ENCODE assay signal across 21 cellular contexts in genomic region chr11:111148953-111149352, GRCh38.
DNase-seq lines count a peak whose midpoint lies in the region; ATAC-seq and TF ChIP-seq lines count a peak whose summit lies in the region.
"Had no signal": no experiment of that assay in that cellular context is flagged by ENCODE, and none has a peak within 500 bp of the region (broad histone marks: within the 10 kb centered on the region; RNA-seq: fewer than 3 reads in every experiment).

No MANE protein-coding gene starts in this region.

- no peaks in the 10 kb centered on the region for H3K36me3 ChIP-seq in GM23248 (ENCODE audit: low read depth)
- H3K36me3 ChIP-seq: BE2C, pancreas, right atrium auricular region had no signal

- in situ Hi-C loops in GM23248 (cut with MboI) = no loop called here
- in situ Hi-C loops in GM13976 (cut with MboI; ENCODE audit: low sequenced_read_pairs, unreplicated experiment) = no loop called here

- no peak overlapping the region for H3K4me2 ChIP-seq in GM23248 (ENCODE audit: unreplicated experiment)

- no peak for TF ChIP-seq CTCF in choroid plexus epithelial cell (conservative IDR thresholded peaks at IDR 0.05; ENCODE audit: low read depth, low read length)
- no peak for TF ChIP-seq CTCF in foreskin keratinocyte (conservative IDR thresholded peaks at IDR 0.05)
- no peak for TF ChIP-seq CTCF in GM13976 (IDR thresholded peaks at IDR 0.05; ENCODE audit: borderline replicate concordance, control extremely low read depth, extremely low read depth, insufficient read depth, missing control alignments)

- H3K27ac ChIP-seq in GM23248 = no peak overlapping the region
- H3K27ac ChIP-seq in foreskin keratinocyte = no peak overlapping the region
- H3K27ac ChIP-seq: pancreas, right atrium auricular region, RWPE1 had no signal

- intact Hi-C loops in left colon (cut with DNase I, micrococcal nuclease) = no loop called here

- H3K9me3 ChIP-seq in GM23248 (ENCODE audit: low read depth) = no peaks in the 10 kb centered on the region
- H3K9me3 ChIP-seq: BE2C, pancreas, right atrium auricular region had no signal

- 0 out of 2 replicates have a peak, but pooled peaks cover 4% of the 10 kb centered on the region for H3F3A ChIP-seq in GM23248 (ENCODE audit: insufficient read depth)

- H3K4me1 ChIP-seq in GM23248 (ENCODE audit: insufficient read depth) (peaks cover 6% of the 10 kb centered on the region), foreskin keratinocyte (peaks cover 5% of the 10 kb centered on the region)
- H3K4me1 ChIP-seq: BE2C, pancreas, right atrium auricular region had no signal

- no peaks in the 10 kb centered on the region for H4K20me1 ChIP-seq in GM23248 (ENCODE audit: insufficient read depth)

- no peak overlapping the region for H3K4me3 ChIP-seq in GM23248
- H3K4me3 ChIP-seq in choroid plexus epithelial cell (ENCODE audit: low read depth, low read length) = no peak overlapping the region
- H3K4me3 ChIP-seq: pancreas, right atrium auricular region had no signal

- H3K79me2 ChIP-seq in GM23248 (ENCODE audit: insufficient read depth) = no peaks in the 10 kb centered on the region

- no peak overlapping the region for H2AFZ ChIP-seq in GM23248

- H3K9ac ChIP-seq in GM23248 = no peak overlapping the region

- DNase-seq in GM23248 = peak; percentile 33
- peak; percentile 57 for DNase-seq in NCI-H226
- peak; percentile 40 for DNase-seq in choroid plexus epithelial cell (ENCODE audit: low read depth)
- peak in 1 of 2 donors; percentile 24 for DNase-seq in foreskin keratinocyte
- DNase-seq in GM13976 (ENCODE audit: low spot score) = no peak
- no peak for DNase-seq in left colon
- DNase-seq: ACHN; activated CD8-positive, alpha-beta T cell treated with anti-CD3 and anti-CD28 coated beads, Interleukin-2, amount 10 ng/mL, durations not matched to agents 7 days and 5 days; BE2C; DMS153; NCI-H1092 treated with DMSO at 0.1 percent for 48 hours; NCI-H187 treated with DMSO at 0.1 percent for 48 hours; NCI-H526 treated with DMSO at 0.1 percent for 48 hours; pancreas; stimulated activated CD4-positive, alpha-beta T cell treated with anti-CD3 and anti-CD28 coated beads, Interleukin-12 subunit alpha, Interleukin-12 subunit beta, amount 100 ng/mL, for 4 hours; stimulated activated CD4-positive, alpha-beta T cell treated with anti-CD3 and anti-CD28 coated beads, Interleukin-4, amount 100 ng/mL, for 4 hours had no signal

- no peaks in the 10 kb centered on the region for H3K27me3 ChIP-seq in GM23248 (replicated peaks; ENCODE audit: insufficient read depth)
- no peaks in the 10 kb centered on the region for H3K27me3 ChIP-seq in foreskin keratinocyte
- H3K27me3 ChIP-seq: BE2C, pancreas, right atrium auricular region had no signal

- ATAC-seq in foreskin keratinocyte (peak; percentile 35), left colon (no peak), HG03342 (IDR thresholded peaks at IDR 0.05; ENCODE audit: unreplicated experiment) (no peak), GM21529 (IDR thresholded peaks at IDR 0.05; ENCODE audit: unreplicated experiment) (no peak)
- ATAC-seq: activated CD8-positive, alpha-beta T cell treated with anti-CD3 and anti-CD28 coated beads, Interleukin-2, amount 10 ng/mL, durations not matched to agents 7 days and 5 days; pancreas; stimulated activated memory B cell treated with anti-CD40 and anti-IgM and Interleukin-4, amounts not matched to agents 10 μg/mL and 1 μg/mL and 100 μg/mL, for 72 hours had no signal

- H3K9me2 ChIP-seq in GM23248 (ENCODE audit: insufficient read depth) = no peaks in the 10 kb centered on the region

Comparison
In these comparisons a context has a peak if more than half of its experiments do, and no peak if none do; other contexts are left out.
1. DNase-seq: peak in GM23248 (single experiment), NCI-H226 (single experiment) and choroid plexus epithelial cell (single experiment); none in GM13976 (single experiment) and left colon (0 of 2).